ENCODE assay signal across 21 cellular contexts in the genomic region with DNA sequence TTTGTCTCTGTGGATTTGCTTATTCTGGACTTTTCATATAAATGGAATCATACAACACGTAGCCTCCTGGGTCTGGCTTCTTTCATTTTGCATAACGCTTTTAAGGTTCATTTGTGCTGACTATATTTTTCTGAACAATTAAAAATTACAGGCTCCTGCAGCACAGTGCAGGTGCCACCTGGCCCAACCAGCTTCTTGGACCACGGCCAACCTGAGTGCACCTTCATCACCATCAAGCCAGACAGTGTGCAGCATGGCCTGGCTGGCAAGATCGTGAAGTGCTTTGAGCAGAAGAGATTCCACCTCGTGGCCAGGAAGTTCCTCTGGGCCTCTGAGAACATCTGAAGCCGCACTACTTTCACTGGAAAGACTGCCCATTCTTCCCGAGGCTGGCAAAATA. TPM values are rescaled to one million over a fixed set of nuclear protein-coding genes. Genes with fewer than 3 reads are reported as not detected.
A peak's percentile ranks its signal among the peaks of the same experiment; 100 is the strongest.
DNase-seq lines count a peak whose midpoint lies in the region; ATAC-seq, FAIRE-seq and TF ChIP-seq lines count a peak whose summit lies in the region.
"Had no signal": no experiment of that assay in that cellular context is flagged by ENCODE, and none has a peak within 500 bp of the region (broad histone marks: within the 10 kb centered on the region; RNA-seq: fewer than 3 reads in every experiment).

No MANE protein-coding gene starts in this region.

- BruUV-seq in K562 (replicated peaks; lab: Mats Ljungman, UMichigan), result no TSS peak

- TF ChIP-seq CTCF in heart right ventricle (IDR thresholded peaks at IDR 0.05), result no peak
- TF ChIP-seq CTCF in K562 (IDR thresholded peaks at IDR 0.05 in 2 of 3, conservative IDR thresholded peaks at IDR 0.05 in 1 of 3; ENCODE audit: insufficient read depth in 2 of 3, low read depth in 1 of 3, low read length in 3 of 3), result no peak
- no peak for TF ChIP-seq CTCF in neural progenitor cell (IDR thresholded peaks at IDR 0.05)

- CTCF ChIA-PET in K562 (lab: Yijun Ruan, JAX; ENCODE audit: low intra/inter-chr PET ratio), result no interaction called here

- H3K9me1 ChIP-seq in K562 (ENCODE audit: control insufficient read depth, insufficient read depth, low read length), result no peaks in the 10 kb centered on the region

- intact Hi-C loops in heart right ventricle (cut with DNase I) (no loop called here), left cardiac atrium (cut with DNase I) (no loop called here), K562 (cut with micrococcal nuclease) (no loop called here)

- H4K20me1 ChIP-seq in K562 (replicated peaks; ENCODE audit: control insufficient read depth, insufficient read depth, low read length) (no peaks in the 10 kb centered on the region), neural progenitor cell (ENCODE audit: low read depth) (no peaks in the 10 kb centered on the region)
- H4K20me1 ChIP-seq: BLaER1 had no signal

- H3K27me3 Mint-ChIP-seq in neural progenitor cell (ENCODE audit: insufficient read depth, low read depth), result peaks cover 7% of the 10 kb centered on the region

- no peak for ATAC-seq in heart right ventricle
- no peak for ATAC-seq in left cardiac atrium
- ATAC-seq in K562, result no peak
- no peak for ATAC-seq in GM18867 (IDR thresholded peaks at IDR 0.05; ENCODE audit: unreplicated experiment)
- ATAC-seq in HG02884 (IDR thresholded peaks at IDR 0.05; ENCODE audit: unreplicated experiment), result no peak
- ATAC-seq: upper lobe of right lung, WTC11 had no signal

- peaks cover 8 to 80% (median 54%) of the 10 kb centered on the region in 9 donors for H3K4me1 ChIP-seq in heart right ventricle
- H3K4me1 ChIP-seq in K562 (replicated peaks in 1 of 2; ENCODE audit: control insufficient read depth in 2 of 2, insufficient read depth in 2 of 2, low read length in 2 of 2), result peaks cover 0 to 48% of the 10 kb centered on the region in 2 experiments; a peak in 4 of 5 replicates
- H3K4me1 ChIP-seq in neural progenitor cell, result no peaks in the 10 kb centered on the region

- WGBS in heart right ventricle, 2 donors, result 54 to 60% methylated on average over 7 of the region's 7 CpGs
- WGBS in K562 (ENCODE audit: insufficient coverage, low coverage, missing lambda C conversion rate), result 61% methylated on average over 7 of the region's 7 CpGs

- H3K4me3 Mint-ChIP-seq in neural progenitor cell, result no peak overlapping the region
- H3K4me3 Mint-ChIP-seq: WTC11 had no signal

- no peak overlapping the region for H2AFZ ChIP-seq in K562 (ENCODE audit: low read depth, low read length)
- no peak overlapping the region for H2AFZ ChIP-seq in neural progenitor cell (replicated peaks)

- 0 out of 4 replicates have a peak overlapping the region, but pooled peaks of 1 of the 2 experiments have one; percentile 12 for H3K9ac ChIP-seq in K562 (ENCODE audit: insufficient read depth in 1 of 2, low read depth in 2 of 2, low read length in 2 of 2)
- H3K9ac ChIP-seq in neural progenitor cell, result no peak overlapping the region
- H3K9ac ChIP-seq: BLaER1 had no signal

- H3K36me3 Mint-ChIP-seq in neural progenitor cell, result no peaks in the 10 kb centered on the region
- H3K36me3 Mint-ChIP-seq: WTC11 had no signal

- no peaks in the 10 kb centered on the region for H3K27me3 ChIP-seq in heart right ventricle
- H3K27me3 ChIP-seq in K562 (ENCODE audit: control insufficient read depth in 2 of 2, insufficient read depth in 2 of 2, low read length in 2 of 2), result no peaks in the 10 kb centered on the region
- no peaks in the 10 kb centered on the region for H3K27me3 ChIP-seq in neural progenitor cell
- H3K27me3 ChIP-seq: BLaER1, cardiac muscle cell, upper lobe of right lung had no signal

- H3K9me3 ChIP-seq in heart right ventricle, result no peaks in the 10 kb centered on the region
- H3K9me3 ChIP-seq in K562 (replicated peaks; ENCODE audit: control insufficient read depth, insufficient read depth, low read depth, low read length), result no peaks in the 10 kb centered on the region
- H3K9me3 ChIP-seq in neural progenitor cell (ENCODE audit: low read depth), result no peaks in the 10 kb centered on the region
- H3K9me3 ChIP-seq: BLaER1, upper lobe of right lung had no signal

- in situ Hi-C loops in K562 (cut with MboI), result no loop called here

- H3K4me2 ChIP-seq in K562 (ENCODE audit: insufficient read depth, low read length), result no peak overlapping the region
- no peak overlapping the region for H3K4me2 ChIP-seq in neural progenitor cell
- H3K4me2 ChIP-seq: BLaER1 had no signal

- TF ChIP-seq POLR2A in K562 (conservative IDR thresholded peaks at IDR 0.05), result no peak

- DNase-seq in heart right ventricle (no peak), left cardiac atrium (no peak), NCI-H345 (lab: John Stamatoyannopoulos, UW) (peak; percentile 51), K562 (ENCODE audit: extremely low read depth in 1 of 4, low spot score in 3 of 4) (no peak), neural progenitor cell (ENCODE audit: low spot score) (no peak), midbrain (lab: John Stamatoyannopoulos, UW) (no peak)
- DNase-seq: activated CD4-positive, alpha-beta T cell treated with anti-CD3 and anti-CD28 coated beads, Interleukin-2, amount 50 U/mL, for 4 hours; activated gamma-delta T cell treated with Interleukin-2 at 50 U/mL for 16 hours; NCI-H2227 treated with DMSO at 0.1 percent for 48 hours; nucleus accumbens; retina; stimulated activated CD8-positive, alpha-beta memory T cell treated with anti-CD3 and anti-CD28 coated beads, Interleukin-4, amount 100 ng/mL, for 48 hours; upper lobe of right lung had no signal

- POLR2A ChIA-PET in K562 (lab: Yijun Ruan, JAX), result no interaction called here

- H3K27ac Mint-ChIP-seq in neural progenitor cell, result no peak overlapping the region
- H3K27ac Mint-ChIP-seq: WTC11 had no signal

- H3K9me3 Mint-ChIP-seq in neural progenitor cell, result no peaks in the 10 kb centered on the region
- H3K9me3 Mint-ChIP-seq: WTC11 had no signal

- H3K79me2 ChIP-seq in K562 (ENCODE audit: control insufficient read depth, insufficient read depth, low read length) (no peaks in the 10 kb centered on the region), neural progenitor cell (ENCODE audit: low read depth) (no peaks in the 10 kb centered on the region)

- H3K4me3 ChIP-seq in heart right ventricle, result no peak overlapping the region
- no peak overlapping the region for H3K4me3 ChIP-seq in K562
- H3K4me3 ChIP-seq in neural progenitor cell, result no peak overlapping the region
- H3K4me3 ChIP-seq: BLaER1, cardiac muscle cell, dorsolateral prefrontal cortex, upper lobe of right lung had no signal

- H3K4me1 Mint-ChIP-seq in neural progenitor cell, result peaks cover 9% of the 10 kb centered on the region
- H3K4me1 Mint-ChIP-seq: WTC11 had no signal

- no peaks in the 10 kb centered on the region for H3K36me3 ChIP-seq in heart right ventricle
- H3K36me3 ChIP-seq in K562 (ENCODE audit: control insufficient read depth, insufficient read depth, low read length), result no peaks in the 10 kb centered on the region
- H3K36me3 ChIP-seq in neural progenitor cell, result no peaks in the 10 kb centered on the region
- H3K36me3 ChIP-seq: BLaER1, cardiac muscle cell, upper lobe of right lung had no signal

- TF ChIP-seq RAD21 in K562 (CRISPR knock-in tag; conservative IDR thresholded peaks at IDR 0.05 in 1 of 2, IDR thresholded peaks at IDR 0.05 in 1 of 2), result no peak

- no peak for TF ChIP-seq EP300 in K562 (IDR thresholded peaks at IDR 0.05; ENCODE audit: low read length)

- H3F3A ChIP-seq in neural progenitor cell (ENCODE audit: low read depth), result no peaks in the 10 kb centered on the region

- FAIRE-seq in K562 (lab: Jason Lieb, UNC), result no peak
- FAIRE-seq: G401.6 had no signal

- H3K27ac ChIP-seq in heart right ventricle, result peak overlapping the region in 6 of 10 donors; percentile 45 to 91 (median 76)
- no peak overlapping the region for H3K27ac ChIP-seq in K562 (ENCODE audit: extremely low read depth, low read depth, low read length)
- no peak overlapping the region for H3K27ac ChIP-seq in neural progenitor cell
- H3K27ac ChIP-seq: BLaER1, cardiac muscle cell, dorsolateral prefrontal cortex, upper lobe of right lung had no signal

TF ChIP-seq in K562, 482 proteins besides CTCF, POLR2A, EP300 and RAD21:
- no peak for TF ChIP-seq HDAC3 (IDR thresholded peaks at IDR 0.05; ENCODE audit: borderline replicate concordance, partially characterized antibody)
- 0 out of 2 replicates have a peak, but pooled peaks have one; percentile 33 for TF ChIP-seq ZNF316 (IDR thresholded peaks at IDR 0.05)

RNA-seq across cellular contexts. Expression of a gene that starts 53.5 kb away (rescaled TPM):
- total RNA-seq in heart right ventricle (10 to 100 TPM; 31.0 to 64.8 (median 52.9) TPM), left cardiac atrium (10 to 100 TPM; 73.3 to 75.0 TPM), K562 (2014; rRNA removed) (3.5 and 3.9 TPM in 2 replicates), K562 (2014; rRNA removed; fragmentation: Illumina TruSeq; extraction: Trizol) (2.0 and 2.3 TPM in 2 replicates), K562 (2015; rRNA removed; fragmentation: Illumina TruSeq; extraction: Trizol) (3.0 and 3.2 TPM in 2 replicates), K562 (2021) (4.9 and 5.1 TPM in 2 replicates), neural progenitor cell (ENCODE audit: low replicate concordance) (0.71 and 3.2 TPM in 2 replicates)
- polyA plus RNA-seq in heart right ventricle (10 to 100 TPM; 25.6 to 27.0 TPM), K562 (2011; rRNA removed) (0.72 and 1.7 TPM in 2 replicates), K562 (2014; fragmentation: Illumina TruSeq; extraction: Trizol) (3.2 TPM in 2 replicates), K562 (2014; fragmentation: Nextera tagmentation; extraction: Ambion mirVana) (under 1 TPM; 0.46 to 0.68 TPM), K562 (2014; rRNA removed) (2.6 TPM in 2 replicates)
- 5.0 and 10.1 TPM in 2 replicates for total RNA-seq in K562 (2011; cell fraction: chromatin; rRNA removed; ENCODE audit: low replicate concordance)
- 5.9 and 9.3 TPM in 2 replicates for total RNA-seq in K562 (2011; cell fraction: nucleolus; rRNA removed)
- 6.6 and 7.6 TPM in 2 replicates for total RNA-seq in K562 (2011; cell fraction: nucleoplasm; rRNA removed)
- polyA plus RNA-seq in K562 (2011; cell fraction: cytosol; rRNA removed), result 0.96 and 2.9 TPM in 2 replicates
- polyA plus RNA-seq in K562 (2011; cell fraction: nucleus; rRNA removed), result 1.2 and 2.8 TPM in 2 replicates
- 5.8 and 27.6 TPM in 2 replicates for polyA plus RNA-seq in K562 (2012)
- 0.87 and 2.1 TPM in 2 replicates for polyA minus RNA-seq in K562 (2011; rRNA and poly(A)+ RNA removed)
- polyA minus RNA-seq in K562 (2011; cell fraction: cytosol; rRNA and poly(A)+ RNA removed), result 2.7 and 5.7 TPM in 2 replicates
- 1.1 and 1.5 TPM in 2 replicates for polyA minus RNA-seq in K562 (2011; cell fraction: nucleus; rRNA and poly(A)+ RNA removed)
- total RNA-seq: lung microvascular endothelial cell had no signal

Comparison
In these comparisons a context has a peak if more than half of its experiments do, and no peak if none do; other contexts are left out.
1. H3K27ac ChIP-seq: peak in heart right ventricle (6 of 10); none in K562 (single experiment) and neural progenitor cell (single experiment).